Comparison of ENCODE assay signal across 10 cellular contexts in the genomic region with DNA sequence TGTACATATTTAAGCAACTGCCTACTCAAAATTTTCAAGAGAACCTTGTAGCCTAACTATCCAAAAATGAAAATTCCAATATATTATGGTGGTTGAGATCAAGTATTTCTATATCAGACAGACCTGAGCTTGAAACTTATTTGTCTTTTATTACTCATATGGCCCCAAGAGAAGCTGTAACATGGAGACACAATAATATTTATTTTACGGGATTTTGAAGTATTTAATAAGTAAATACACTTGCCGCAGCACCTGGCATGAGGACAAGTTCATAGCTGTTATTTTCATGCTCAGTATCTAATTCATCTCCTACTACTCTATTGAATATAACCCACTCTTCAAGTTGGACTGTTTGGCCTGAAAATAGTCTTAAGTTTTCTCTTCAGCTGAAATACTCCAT. TPM values are rescaled to one million over a fixed set of nuclear protein-coding genes. Genes with fewer than 3 reads are reported as not detected.
DNase-seq lines count a peak whose midpoint lies in the region; FAIRE-seq and TF ChIP-seq lines count a peak whose summit lies in the region.
"Had no signal": no experiment of that assay in that cellular context is flagged by ENCODE, and none has a peak within 500 bp of the region (broad histone marks: within the 10 kb centered on the region; RNA-seq: fewer than 3 reads in every experiment).

No MANE protein-coding gene starts in this region.

- H3K4me3 ChIP-seq in astrocyte (ENCODE audit: insufficient read depth, low read depth, low read length), result no peak overlapping the region

- H3K4me1 ChIP-seq in astrocyte (ENCODE audit: insufficient read depth, low read length), result peaks cover 32% of the 10 kb centered on the region

- H3K27ac Mint-ChIP-seq in astrocyte (ENCODE audit: unreplicated experiment), result peak overlapping the region; percentile 2
- H3K27ac Mint-ChIP-seq: activated CD4-positive, alpha-beta T cell treated with anti-CD3 and anti-CD28 coated beads for 36 hours; activated naive CD8-positive, alpha-beta T cell treated with anti-CD3 and anti-CD28 coated beads for 36 hours had no signal

- peaks cover 94% of the 10 kb centered on the region for H3K79me2 ChIP-seq in astrocyte (ENCODE audit: insufficient read depth, low read length)

- peaks cover 1% of the 10 kb centered on the region for H3K36me3 Mint-ChIP-seq in astrocyte (ENCODE audit: low read depth, unreplicated experiment)

- H3K4me3 Mint-ChIP-seq in astrocyte (ENCODE audit: unreplicated experiment), result no peak overlapping the region
- H3K4me3 Mint-ChIP-seq: activated CD4-positive, alpha-beta T cell treated with anti-CD3 and anti-CD28 coated beads for 36 hours had no signal

- no peaks in the 10 kb centered on the region for H3K9me3 Mint-ChIP-seq in astrocyte (ENCODE audit: unreplicated experiment)

- H3K36me3 ChIP-seq in astrocyte (ENCODE audit: insufficient read depth, low read length), result no peaks in the 10 kb centered on the region

- peak; percentile 65 for DNase-seq in LHCN-M2 (ENCODE audit: low read depth)
- peak; percentile 76 for DNase-seq in astrocyte (ENCODE audit: low read depth)
- peak; percentile 9 for DNase-seq in hepatic stellate cell (ENCODE audit: low spot score)
- DNase-seq in smooth muscle cell of the brain vasculature (ENCODE audit: low read depth, low spot score), result peak; percentile 65
- DNase-seq in GF-D8 (lab: John Stamatoyannopoulos, UW), result no peak
- DNase-seq in islet precursor cell, result no peak
- no peak for DNase-seq in stimulated activated CD4-positive, alpha-beta T cell treated with anti-CD3 and anti-CD28 coated beads, Interleukin-4, amount 100 ng/mL, for 1 hour
- DNase-seq: activated CD4-positive, alpha-beta T cell treated with anti-CD3 and anti-CD28 coated beads for 36 hours; activated naive CD8-positive, alpha-beta T cell treated with anti-CD3 and anti-CD28 coated beads for 36 hours; NCI-H187 had no signal

- no peak overlapping the region for H2AFZ ChIP-seq in astrocyte (ENCODE audit: low read depth, low read length)

- no peaks in the 10 kb centered on the region for H3K27me3 ChIP-seq in astrocyte (ENCODE audit: insufficient read depth, low read length)

- H3K27ac ChIP-seq in astrocyte (ENCODE audit: low read depth, low read length), result peak overlapping the region; percentile 93

- no peaks in the 10 kb centered on the region for H3K27me3 Mint-ChIP-seq in astrocyte (ENCODE audit: low read depth, unreplicated experiment)
- H3K27me3 Mint-ChIP-seq: activated naive CD8-positive, alpha-beta T cell treated with anti-CD3 and anti-CD28 coated beads for 36 hours had no signal

- H4K20me1 ChIP-seq in astrocyte (ENCODE audit: insufficient read depth, low read length), result peaks cover 28% of the 10 kb centered on the region

- peaks cover 48% of the 10 kb centered on the region for H3K4me1 Mint-ChIP-seq in astrocyte (ENCODE audit: low read depth, unreplicated experiment)

- peak overlapping the region; percentile 88 for H3K4me2 ChIP-seq in astrocyte (ENCODE audit: low read length)

- H3K9ac ChIP-seq in astrocyte (ENCODE audit: low read length), result peak overlapping the region; percentile 89

- TF ChIP-seq CTCF in astrocyte (IDR thresholded peaks at IDR 0.05; ENCODE audit: insufficient read depth, low read depth, low read length), result no peak

- no peak for FAIRE-seq in astrocyte (lab: Jason Lieb, UNC)

- no peaks in the 10 kb centered on the region for H3K9me3 ChIP-seq in astrocyte (ENCODE audit: insufficient read depth, low read depth, low read length)

RNA-seq across cellular contexts. Expression of a gene that starts 28.0 kb away (rescaled TPM):
- total RNA-seq in LHCN-M2 (2014; rRNA removed), result 41.7 and 50.9 TPM in 2 replicates
- polyA plus RNA-seq in LHCN-M2 (2012), result 23.2 TPM
- 139 and 159 TPM in 2 replicates for total RNA-seq in astrocyte

Comparison
In these comparisons a context has a peak if more than half of its experiments do, and no peak if none do; other contexts are left out.
1. DNase-seq: peak in LHCN-M2 (single experiment), astrocyte (single experiment), hepatic stellate cell (single experiment) and smooth muscle cell of the brain vasculature (single experiment); none in GF-D8 (single experiment), islet precursor cell (single experiment) and stimulated activated CD4-positive, alpha-beta T cell treated with anti-CD3 and anti-CD28 coated beads, Interleukin-4, amount 100 ng/mL, for 1 hour (single experiment).